ENCODE assay signal across 24 cellular contexts in genomic region chr1:208181259-208181816, GRCh38.
DNase-seq lines count a peak whose midpoint lies in the region; ATAC-seq and TF ChIP-seq lines count a peak whose summit lies in the region.
"Had no signal": no experiment of that assay in that cellular context is flagged by ENCODE, and none has a peak within 500 bp of the region (broad histone marks: within the 10 kb centered on the region; RNA-seq: fewer than 3 reads in every experiment).

No MANE protein-coding gene starts in this region.

- DNase-seq in left ventricle myocardium inferior, result no peak
- no peak for DNase-seq in cardiac septum (ENCODE audit: low spot score)
- DNase-seq in left kidney (ENCODE audit: low read depth, low spot score), result peak; percentile 89
- no peak for DNase-seq in progenitor cell of endocrine pancreas (ENCODE audit: low spot score, unreplicated experiment)
- no peak for DNase-seq in WERI-Rb-1
- no peak for DNase-seq in OCI-M2 (lab: John Stamatoyannopoulos, UW; ENCODE audit: unreplicated experiment)
- DNase-seq in mucosa of descending colon, result no peak
- no peak for DNase-seq in superior temporal gyrus (ENCODE audit: extremely low spot score)
- DNase-seq: activated CD4-positive, alpha-beta T cell treated with anti-CD3 and anti-CD28 coated beads, Interleukin-2, amount 50 U/mL, for 4 hours; activated naive CD4-positive, alpha-beta T cell treated with anti-CD3 and anti-CD28 coated beads, Interleukin-2, amount 10 ng/mL, durations not matched to agents 7 days and 5 days; amniotic stem cell; brain microvascular endothelial cell; GOT3; IMR-90; mammary epithelial cell; NCI-H1092 treated with DMSO at 0.1 percent for 48 hours; NCI-H2029 treated with DMSO at 0.1 percent for 48 hours; small intestine; substantia nigra; T-cell had no signal

- H3K27ac Mint-ChIP-seq in progenitor cell of endocrine pancreas, result peak overlapping the region; percentile 17
- H3K27ac Mint-ChIP-seq: activated naive CD4-positive, alpha-beta T cell treated with anti-CD3 and anti-CD28 coated beads, Interleukin-2, amount 10 ng/mL, durations not matched to agents 7 days and 5 days; B cell; T-cell had no signal

- no peak for ATAC-seq in mucosa of descending colon
- ATAC-seq: T-cell had no signal

- no peaks in the 10 kb centered on the region for H3K36me3 Mint-ChIP-seq in progenitor cell of endocrine pancreas (ENCODE audit: insufficient read depth)
- H3K36me3 Mint-ChIP-seq: activated naive CD4-positive, alpha-beta T cell treated with anti-CD3 and anti-CD28 coated beads, Interleukin-2, amount 10 ng/mL, durations not matched to agents 7 days and 5 days; T-cell had no signal

- no peaks in the 10 kb centered on the region for H3K36me3 ChIP-seq in left ventricle myocardium inferior
- H3K36me3 ChIP-seq in WERI-Rb-1, result no peaks in the 10 kb centered on the region
- H3K36me3 ChIP-seq in mucosa of descending colon (ENCODE audit: low read depth), result no peaks in the 10 kb centered on the region
- H3K36me3 ChIP-seq: brain microvascular endothelial cell, vagina had no signal

- intact Hi-C loops in left ventricle myocardium inferior (cut with micrococcal nuclease) (no loop called here), cardiac septum (cut with DNase I) (no loop called here), mucosa of descending colon (cut with DNase I, micrococcal nuclease) (loop anchor here in 1 of 2 donors (10.0 kb wide), 1 partner anchor 47 kb away; no protein-coding TSS in a partner anchor)

- H3K4me1 Mint-ChIP-seq in progenitor cell of endocrine pancreas (ENCODE audit: low read depth), result peaks cover 59% of the 10 kb centered on the region
- H3K4me1 Mint-ChIP-seq: activated naive CD4-positive, alpha-beta T cell treated with anti-CD3 and anti-CD28 coated beads, Interleukin-2, amount 10 ng/mL, durations not matched to agents 7 days and 5 days; B cell had no signal

- H3K4me1 ChIP-seq in left ventricle myocardium inferior, result peaks cover 87% of the 10 kb centered on the region
- H3K4me1 ChIP-seq in mucosa of descending colon (ENCODE audit: low read depth), result peaks cover 60% of the 10 kb centered on the region

- TF ChIP-seq CTCF in left ventricle myocardium inferior (IDR thresholded peaks at IDR 0.05; ENCODE audit: borderline replicate concordance) (no peak), progenitor cell of endocrine pancreas (IDR thresholded peaks at IDR 0.05; ENCODE audit: unreplicated experiment) (no peak), WERI-Rb-1 (IDR thresholded peaks at IDR 0.05; ENCODE audit: low read depth, low read length) (no peak), mucosa of descending colon (IDR thresholded peaks at IDR 0.05) (no peak)

- no peaks in the 10 kb centered on the region for H3K27me3 Mint-ChIP-seq in progenitor cell of endocrine pancreas

- no peak overlapping the region for H3K4me3 Mint-ChIP-seq in progenitor cell of endocrine pancreas (ENCODE audit: low read depth)
- H3K4me3 Mint-ChIP-seq: activated naive CD4-positive, alpha-beta T cell treated with anti-CD3 and anti-CD28 coated beads, Interleukin-2, amount 10 ng/mL, durations not matched to agents 7 days and 5 days; B cell; T-cell had no signal

- H3K27ac ChIP-seq in left ventricle myocardium inferior (replicated peaks) (peak overlapping the region; percentile 67), WERI-Rb-1 (no peak overlapping the region)
- H3K27ac ChIP-seq: brain microvascular endothelial cell, epithelial cell of prostate, SJSA1, vagina had no signal

- H3K27me3 ChIP-seq in left ventricle myocardium inferior (ENCODE audit: low read depth), result no peaks in the 10 kb centered on the region
- no peaks in the 10 kb centered on the region for H3K27me3 ChIP-seq in WERI-Rb-1 (ENCODE audit: insufficient read depth, low read depth, severe bottlenecking)
- H3K27me3 ChIP-seq: brain microvascular endothelial cell, SJSA1, vagina had no signal

- no peaks in the 10 kb centered on the region for H3K9me3 Mint-ChIP-seq in progenitor cell of endocrine pancreas (ENCODE audit: low read depth)
- H3K9me3 Mint-ChIP-seq: activated naive CD4-positive, alpha-beta T cell treated with anti-CD3 and anti-CD28 coated beads, Interleukin-2, amount 10 ng/mL, durations not matched to agents 7 days and 5 days; T-cell had no signal

- no peaks in the 10 kb centered on the region for H3K9me3 ChIP-seq in left ventricle myocardium inferior (replicated peaks)
- no peaks in the 10 kb centered on the region for H3K9me3 ChIP-seq in WERI-Rb-1 (ENCODE audit: severe bottlenecking)
- H3K9me3 ChIP-seq in mucosa of descending colon, result no peaks in the 10 kb centered on the region
- H3K9me3 ChIP-seq: SJSA1, vagina had no signal

- no peak overlapping the region for H3K4me3 ChIP-seq in left ventricle myocardium inferior
- H3K4me3 ChIP-seq in WERI-Rb-1 (ENCODE audit: low read depth, low read length), result no peak overlapping the region
- H3K4me3 ChIP-seq in mucosa of descending colon, result no peak overlapping the region
- H3K4me3 ChIP-seq: SJSA1, vagina had no signal
